8 cellular contexts compared by ENCODE assay signal in genomic region chr14:29928342-29928640, GRCh38. TPM values are rescaled to one million over a fixed set of nuclear protein-coding genes. Genes with fewer than 3 reads are reported as not detected.
DNase-seq lines count a peak whose midpoint lies in the region; ATAC-seq and TF ChIP-seq lines count a peak whose summit lies in the region.

No MANE protein-coding gene starts in this region.

- ATAC-seq in HG03354 (IDR thresholded peaks at IDR 0.05; ENCODE audit: poor library complexity, severe bottlenecking, unreplicated experiment) (peak; percentile 7), memory B cell (ENCODE audit: low read depth) (no peak), GM21528 (IDR thresholded peaks at IDR 0.05; ENCODE audit: low FRiP score, unreplicated experiment) (no peak), GM21619 (IDR thresholded peaks at IDR 0.05; ENCODE audit: unreplicated experiment) (no peak)
- ATAC-seq in activated CD4-positive, CD25-positive, alpha-beta regulatory T cell treated with anti-CD3 and anti-CD28 coated beads, Interleukin-2, amount 50 U/mL, for 24 hours = no peak

- no peak for TF ChIP-seq CTCF in chondrocyte (IDR thresholded peaks at IDR 0.05)
- no peak for TF ChIP-seq CTCF in suprapubic skin (IDR thresholded peaks at IDR 0.05)

- H3K36me3 Mint-ChIP-seq in chondrocyte (ENCODE audit: low read depth) (no peaks in the 10 kb centered on the region), memory B cell (peaks cover 3% of the 10 kb centered on the region)

- DNase-seq in chondrocyte (ENCODE audit: low spot score) (no peak), memory B cell (ENCODE audit: low spot score in 2 of 2) (no peak), suprapubic skin (ENCODE audit: low spot score in 2 of 2) (no peak), midbrain (lab: John Stamatoyannopoulos, UW) (no peak)

- no peak for TF ChIP-seq POLR2A in suprapubic skin (IDR thresholded peaks at IDR 0.05)

- H3K4me3 Mint-ChIP-seq in chondrocyte (ENCODE audit: unreplicated experiment) (peak overlapping the region; percentile 49), memory B cell (peak overlapping the region; percentile 30)

- H3K27ac ChIP-seq in suprapubic skin = peak overlapping the region; percentile 84

- no peak for TF ChIP-seq EP300 in suprapubic skin (IDR thresholded peaks at IDR 0.05)

- H3K36me3 ChIP-seq in suprapubic skin = no peaks in the 10 kb centered on the region

- H3K27ac Mint-ChIP-seq in chondrocyte (ENCODE audit: unreplicated experiment) (no peak overlapping the region), memory B cell (no peak overlapping the region)

- H3K27me3 ChIP-seq in suprapubic skin = peaks cover 12% of the 10 kb centered on the region

- H3K4me1 Mint-ChIP-seq in chondrocyte (ENCODE audit: low read depth) = peaks cover 25% of the 10 kb centered on the region
- peaks cover 7% of the 10 kb centered on the region for H3K4me1 Mint-ChIP-seq in memory B cell

- peak overlapping the region; percentile 80 for H3K4me3 ChIP-seq in suprapubic skin

- H3K27me3 Mint-ChIP-seq in chondrocyte (ENCODE audit: low read depth) = no peaks in the 10 kb centered on the region
- peaks cover 19% of the 10 kb centered on the region for H3K27me3 Mint-ChIP-seq in memory B cell

- H3K9me3 ChIP-seq in suprapubic skin = no peaks in the 10 kb centered on the region

- H3K9me3 Mint-ChIP-seq in chondrocyte (ENCODE audit: low read depth) (no peaks in the 10 kb centered on the region), memory B cell (peaks cover 7% of the 10 kb centered on the region)

- peaks cover 18% of the 10 kb centered on the region for H3K4me1 ChIP-seq in suprapubic skin

- WGBS in suprapubic skin = 54% methylated on average over 8 of the region's 8 CpGs

RNA-seq across cellular contexts. Expression of gene PRKD1, which starts 0.6 kb away (rescaled TPM):
- total RNA-seq in chondrocyte = 10.1 to 14.5 TPM (median 11.1 TPM) in 3 replicates
- 1 to 10 TPM; 3.0 to 5.4 (median 3.6) TPM for total RNA-seq in suprapubic skin
